Comparison of ENCODE assay signal across 8 cellular contexts in the genomic region with DNA sequence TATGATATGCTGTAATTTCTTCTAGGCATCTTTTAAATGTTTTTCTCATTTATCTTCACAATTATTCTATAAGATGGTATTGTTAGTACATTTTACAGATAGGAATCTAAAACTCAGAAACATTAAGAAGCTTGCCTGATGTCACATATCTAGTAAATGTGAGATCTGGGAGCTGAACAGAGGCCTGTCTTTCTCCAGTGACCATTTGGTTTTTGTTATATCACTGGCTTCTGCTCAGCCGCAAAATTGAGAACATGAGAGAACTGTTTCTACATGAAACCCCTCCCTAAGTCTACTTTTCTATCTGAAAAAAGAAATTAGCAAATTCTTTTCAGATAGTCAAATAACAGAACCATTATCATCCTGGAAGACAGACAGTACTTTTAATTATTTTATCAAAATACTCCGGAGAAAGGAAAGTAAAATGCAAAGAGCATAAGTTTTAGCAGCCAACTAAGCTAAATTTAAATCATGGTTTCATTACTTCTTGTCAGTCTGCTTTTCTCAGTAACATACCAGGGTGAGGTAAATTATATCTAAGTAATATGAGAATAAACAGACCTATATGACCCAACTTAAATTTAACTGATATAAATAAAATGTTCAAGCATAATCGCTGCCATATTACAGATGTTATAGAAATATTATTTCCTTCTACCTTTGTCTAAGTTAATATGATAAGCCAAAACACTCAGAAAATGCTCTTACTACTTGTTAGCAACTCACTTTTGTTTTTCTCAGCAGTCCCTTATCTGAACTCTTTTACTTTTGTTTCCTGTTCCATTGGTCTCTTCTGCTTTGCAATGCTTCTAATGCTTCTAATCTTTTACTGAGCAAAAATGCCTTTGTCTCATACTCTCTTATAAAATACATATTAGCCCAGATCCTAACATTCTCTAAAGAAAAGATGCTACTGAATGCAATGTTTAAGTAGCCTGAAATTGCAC.
DNase-seq lines count a peak whose midpoint lies in the region; ATAC-seq and TF ChIP-seq lines count a peak whose summit lies in the region.
"Had no signal": no experiment of that assay in that cellular context is flagged by ENCODE, and none has a peak within 500 bp of the region (broad histone marks: within the 10 kb centered on the region; RNA-seq: fewer than 3 reads in every experiment).

No MANE protein-coding gene starts in this region.

- H3K4me1 Mint-ChIP-seq in stimulated activated naive CD8-positive, alpha-beta T cell treated with anti-CD3 and anti-CD28 coated beads, Interleukin-15, amount 100 ng/mL, for 72 hours = peaks cover 78% of the 10 kb centered on the region

- no peak for TF ChIP-seq POLR2A in gastroesophageal sphincter (IDR thresholded peaks at IDR 0.05)

- H2AFZ ChIP-seq in PC-9 = peak overlapping the region; percentile 1; the same call in 1 of the 2 replicates

- peak overlapping the region; percentile 75 to 98 for H3K4me3 Mint-ChIP-seq in stimulated activated naive CD8-positive, alpha-beta T cell treated with anti-CD3 and anti-CD28 coated beads, Interleukin-15, amount 100 ng/mL, for 72 hours

- H3K27ac Mint-ChIP-seq in stimulated activated naive CD8-positive, alpha-beta T cell treated with anti-CD3 and anti-CD28 coated beads, Interleukin-15, amount 100 ng/mL, for 72 hours = peak overlapping the region; percentile 95 to 100

- H3K9me3 ChIP-seq in PC-9 (ENCODE audit: insufficient read depth, low read depth) (no peaks in the 10 kb centered on the region), gastroesophageal sphincter (no peaks in the 10 kb centered on the region)

- CTCF ChIA-PET in PC-9 (lab: Charles Lee) = no interaction called here

- no peak for TF ChIP-seq EP300 in gastroesophageal sphincter (IDR thresholded peaks at IDR 0.05)

- no peaks in the 10 kb centered on the region for H3K27me3 Mint-ChIP-seq in stimulated activated naive CD8-positive, alpha-beta T cell treated with anti-CD3 and anti-CD28 coated beads, Interleukin-15, amount 100 ng/mL, for 72 hours

- ATAC-seq in GM21529 (IDR thresholded peaks at IDR 0.05; ENCODE audit: unreplicated experiment) (peak; percentile 29), gastroesophageal sphincter (no peak), GM18511 (IDR thresholded peaks at IDR 0.05; ENCODE audit: unreplicated experiment) (no peak), HG03196 (IDR thresholded peaks at IDR 0.05; ENCODE audit: unreplicated experiment) (no peak)
- ATAC-seq in stimulated activated naive CD8-positive, alpha-beta T cell treated with anti-CD3 and anti-CD28 coated beads, Interleukin-15, amount 100 ng/mL, for 72 hours = no peak

- H3K36me3 ChIP-seq in PC-9 (ENCODE audit: low read depth) (no peaks in the 10 kb centered on the region), gastroesophageal sphincter (no peaks in the 10 kb centered on the region)

- H4K20me1 ChIP-seq in PC-9 (ENCODE audit: insufficient read depth) = no peaks in the 10 kb centered on the region

- POLR2A ChIA-PET in PC-9 (lab: Charles Lee; ENCODE audit: unreplicated experiment) = no interaction called here

- BruUV-seq in PC-9 (replicated peaks; lab: Mats Ljungman, UMichigan) = no TSS peak

- no peaks in the 10 kb centered on the region for H3F3A ChIP-seq in PC-9 (ENCODE audit: insufficient read depth, low read depth)

- no peak overlapping the region for H3K27ac ChIP-seq in PC-9
- peak overlapping the region; percentile 69 to 99 (median 86) for H3K27ac ChIP-seq in gastroesophageal sphincter

- WGBS in gastroesophageal sphincter (ENCODE audit: low coverage in 1 of 2), 2 donors = 15 to 19% methylated on average over 3 of the region's 3 CpGs

- no peak overlapping the region for H3K4me3 ChIP-seq in PC-9
- peak overlapping the region; percentile 21 to 28 for H3K4me3 ChIP-seq in gastroesophageal sphincter

- no peak for TF ChIP-seq CTCF in PC-9 (conservative IDR thresholded peaks at IDR 0.05)
- no peak for TF ChIP-seq CTCF in gastroesophageal sphincter (IDR thresholded peaks at IDR 0.05)

- DNase-seq in PC-9 (no peak), T-helper 9 cell (no peak)
- DNase-seq in stimulated activated naive CD8-positive, alpha-beta T cell treated with anti-CD3 and anti-CD28 coated beads, Interleukin-15, amount 100 ng/mL, for 72 hours = no peak
- DNase-seq: activated CD4-positive, alpha-beta T cell treated with anti-CD3 and anti-CD28 coated beads, Interleukin-2, amount 50 U/mL, for 1 hour had no signal

- 0 out of 2 replicates have a peak, but pooled peaks cover 4% of the 10 kb centered on the region for H3K9me2 ChIP-seq in PC-9 (ENCODE audit: insufficient read depth)

- H3K9me3 Mint-ChIP-seq in stimulated activated naive CD8-positive, alpha-beta T cell treated with anti-CD3 and anti-CD28 coated beads, Interleukin-15, amount 100 ng/mL, for 72 hours = no peaks in the 10 kb centered on the region

- intact Hi-C loops in PC-9 (cut with micrococcal nuclease; ENCODE audit: unreplicated experiment) = no loop called here

- no peak overlapping the region for H3K4me2 ChIP-seq in PC-9

- H3K79me2 ChIP-seq in PC-9 (ENCODE audit: low read depth) = no peaks in the 10 kb centered on the region

- H3K27me3 ChIP-seq in PC-9 (ENCODE audit: insufficient read depth, low read depth) (no peaks in the 10 kb centered on the region), gastroesophageal sphincter (no peaks in the 10 kb centered on the region)

- H3K4me1 ChIP-seq in PC-9 (replicated peaks; ENCODE audit: insufficient read depth) = no peaks in the 10 kb centered on the region
- peaks cover 0 to 64% (median 26%) of the 10 kb centered on the region in 3 donors for H3K4me1 ChIP-seq in gastroesophageal sphincter
